ENCODE assay signal across 11 cellular contexts in genomic region chr19:8148410-8149231, GRCh38. TPM values are rescaled to one million over a fixed set of nuclear protein-coding genes. Genes with fewer than 3 reads are reported as not detected.
DNase-seq lines count a peak whose midpoint lies in the region; ATAC-seq, FAIRE-seq and TF ChIP-seq lines count a peak whose summit lies in the region.
"Had no signal": no experiment of that assay in that cellular context is flagged by ENCODE, and none has a peak within 500 bp of the region (broad histone marks: within the 10 kb centered on the region; RNA-seq: fewer than 3 reads in every experiment).

No MANE protein-coding gene starts in this region.

- TF ChIP-seq CTCF in A549 (IDR thresholded peaks at IDR 0.05): no peak
- no peak for TF ChIP-seq CTCF in activated B cell treated with CpG ODN at 0.5 μM for 24 hours (IDR thresholded peaks at IDR 0.05)

- H3K9me3 Mint-ChIP-seq in activated B cell treated with CpG ODN at 0.5 μM for 24 hours: no peaks in the 10 kb centered on the region
- H3K9me3 Mint-ChIP-seq: dendritic cell treated with granulocyte-macrophage colony-stimulating factor and Interleukin-4, amounts not matched to agents 40 ng/mL and 50 ng/mL, for 4 days had no signal

- no peak for TF ChIP-seq POLR2A in A549 (IDR thresholded peaks at IDR 0.05; ENCODE audit: low read length)

- H3K4me3 Mint-ChIP-seq in activated B cell treated with CpG ODN at 0.5 μM for 24 hours: peak overlapping the region; percentile 64
- H3K4me3 Mint-ChIP-seq: dendritic cell treated with granulocyte-macrophage colony-stimulating factor and Interleukin-4, amounts not matched to agents 40 ng/mL and 50 ng/mL, for 4 days had no signal

- no peak overlapping the region for H3K27ac Mint-ChIP-seq in activated B cell treated with CpG ODN at 0.5 μM for 24 hours
- H3K27ac Mint-ChIP-seq: dendritic cell treated with granulocyte-macrophage colony-stimulating factor and Interleukin-4, amounts not matched to agents 40 ng/mL and 50 ng/mL, for 4 days had no signal

- intact Hi-C loops in activated B cell treated with CpG ODN at 0.5 μM for 24 hours (cut with micrococcal nuclease): no loop called here

- DNase-seq in A549 (ENCODE audit: low read depth in 1 of 2, low spot score in 1 of 2) (peak in 1 of 2 experiments; percentile 29), GM19239 (ENCODE audit: insufficient read length, low spot score) (peak; percentile 8), activated B cell treated with CpG ODN at 0.5 μM for 24 hours (no peak), left lobe of liver (ENCODE audit: low spot score) (no peak), Kasumi-1 (lab: John Stamatoyannopoulos, UW) (no peak), RKO (ENCODE audit: low spot score) (no peak), substantia nigra (lab: John Stamatoyannopoulos, UW) (no peak)
- no peak for DNase-seq in stimulated activated naive CD4-positive, alpha-beta T cell (lab: John Stamatoyannopoulos, UW)

- H3K4me2 ChIP-seq in A549: peak overlapping the region; percentile 99

- H3K4me1 ChIP-seq in A549: peaks cover 5% of the 10 kb centered on the region; the same call in 1 of the 3 replicates

- FAIRE-seq in A549 (lab: Jason Lieb, UNC) (no peak), GM19239 (lab: Jason Lieb, UNC) (no peak)

- no peak for TF ChIP-seq EP300 in A549 (IDR thresholded peaks at IDR 0.05)

- ATAC-seq in A549 (peak; percentile 45 to 51; a peak in 3 of 6 replicates), activated B cell treated with CpG ODN at 0.5 μM for 24 hours (ENCODE audit: low read depth) (no peak), left lobe of liver (peak; percentile 32)

- H3K27ac ChIP-seq in A549 (peak overlapping the region in 1 of 2 experiments; percentile 58; a peak in 2 of 6 replicates), substantia nigra (ENCODE audit: low read depth, low read length, poor library complexity, severe bottlenecking) (no peak overlapping the region)

- peaks cover 41% of the 10 kb centered on the region for H3K27me3 Mint-ChIP-seq in activated B cell treated with CpG ODN at 0.5 μM for 24 hours

- peak overlapping the region; percentile 48 for H3K4me3 ChIP-seq in A549

- CTCF ChIA-PET in A549 (lab: Yijun Ruan, JAX) (no interaction called here), activated B cell treated with CpG ODN at 0.5 μM for 24 hours (lab: Charles Lee) (no interaction called here)

- TF ChIP-seq RAD21 in A549 (conservative IDR thresholded peaks at IDR 0.05 in 1 of 2, IDR thresholded peaks at IDR 0.05 in 1 of 2): no peak

- H3K4me1 Mint-ChIP-seq in activated B cell treated with CpG ODN at 0.5 μM for 24 hours: peaks cover 13% of the 10 kb centered on the region

- POLR2A ChIA-PET in A549 (lab: Yijun Ruan, JAX): no interaction called here
- POLR2A ChIA-PET in activated B cell treated with CpG ODN at 0.5 μM for 24 hours (lab: Charles Lee): no interaction called here

- WGBS in A549 (ENCODE audit: missing lambda C conversion rate): 4% methylated on average over 15 of the region's 46 CpGs

- no peaks in the 10 kb centered on the region for H3K36me3 Mint-ChIP-seq in activated B cell treated with CpG ODN at 0.5 μM for 24 hours (ENCODE audit: low read depth)

- no peaks in the 10 kb centered on the region for H3K9me3 ChIP-seq in A549

TF ChIP-seq in A549, 52 proteins besides CTCF, POLR2A, EP300 and RAD21:
- TF ChIP-seq TFCP2L1 (CRISPR knock-in tag; IDR thresholded peaks at IDR 0.05): no peak
- TF ChIP-seq HDAC2 (IDR thresholded peaks at IDR 0.05): peak; percentile 32; the same call in 1 of the 2 replicates
TF ChIP-seq in A549: peak in this region for 1.

RNA-seq across cellular contexts. Expression of gene FBN3, which starts 0.8 kb away (rescaled TPM):
- polyA plus RNA-seq in A549 (2011; rRNA removed): 0.01 TPM in 1 of 2 replicates, not detected in the other
- under 0.01 TPM in 2 replicates for polyA plus RNA-seq in A549 (2012; cell fraction: cytosol; rRNA removed)
- 0.01 and 0.02 TPM in 2 replicates for polyA plus RNA-seq in A549 (2012; cell fraction: nucleus; rRNA removed)
- polyA plus RNA-seq in A549 (2017; fragmentation: RNase III; extraction: RNeasy Plus Mini Kit Qiagen cat#74134 plus additional on column Dnase treatment): not detected in 3 replicates
- not detected in 2 replicates for polyA minus RNA-seq in A549 (2011; rRNA and poly(A)+ RNA removed)
- not detected in 2 replicates for total RNA-seq in activated B cell treated with CpG ODN at 0.5 μM for 24 hours
- total RNA-seq in left lobe of liver: 0.63 TPM
- total RNA-seq: pulmonary artery endothelial cell; T-helper 2 cell treated with Interferon-gamma antibody and Interleukin-4, amounts not matched to agents 100 ng/mL and 5 ng/mL, for 36 hours had no signal
